18 cellular contexts compared by ENCODE assay signal in genomic region chr10:133453516-133454203, GRCh38. TPM values are rescaled to one million over a fixed set of nuclear protein-coding genes. Genes with fewer than 3 reads are reported as not detected.
DNase-seq lines count a peak whose midpoint lies in the region; ATAC-seq lines count a peak whose summit lies in the region.
"Had no signal": no experiment of that assay in that cellular context is flagged by ENCODE, and none has a peak within 500 bp of the region (broad histone marks: within the 10 kb centered on the region; RNA-seq: fewer than 3 reads in every experiment).

SCART1 (plus strand) TSS chr10:133453945; CDS start chr10:133453998, 53 bp downstream.

- H3K27ac Mint-ChIP-seq in activated T-cell treated with anti-CD3 and anti-CD28 coated beads, Interleukin-2, amount 50 U/mL, for 72 hours = no peak within 1 kb of the TSS
- H3K27ac Mint-ChIP-seq in activated T-cell treated with anti-CD3 and anti-CD28 coated beads, Interleukin-2, amount 50 U/mL, for 24 hours = no peak within 1 kb of the TSS
- H3K27ac Mint-ChIP-seq in stimulated activated naive CD8-positive, alpha-beta T cell treated with anti-CD3 and anti-CD28 coated beads, Interleukin-15, amount 100 ng/mL, for 72 hours = peak within 1 kb of the TSS in 1 of 2 donors; percentile 63
- H3K27ac Mint-ChIP-seq: activated naive CD8-positive, alpha-beta T cell treated with anti-CD3 and anti-CD28 coated beads, Interleukin-2, amount 10 ng/mL, durations not matched to agents 7 days and 5 days had no signal

- no peaks in the 10 kb centered on the region for H3K36me3 ChIP-seq in effector memory CD4-positive, alpha-beta T cell (ENCODE audit: control insufficient read depth, insufficient read depth, low read length)
- H3K36me3 ChIP-seq: breast epithelium had no signal

- H3K9me3 ChIP-seq in effector memory CD4-positive, alpha-beta T cell (ENCODE audit: control insufficient read depth, low read length) = no peaks in the 10 kb centered on the region

- peaks cover 3% of the 10 kb centered on the region in 2 donors for H3K36me3 Mint-ChIP-seq in activated T-cell treated with anti-CD3 and anti-CD28 coated beads, Interleukin-2, amount 50 U/mL, for 72 hours (ENCODE audit: insufficient read depth in 2 of 2)
- H3K36me3 Mint-ChIP-seq in activated T-cell treated with anti-CD3 and anti-CD28 coated beads, Interleukin-2, amount 50 U/mL, for 24 hours (ENCODE audit: low read depth) = peaks cover 3% of the 10 kb centered on the region
- H3K36me3 Mint-ChIP-seq: activated naive CD8-positive, alpha-beta T cell treated with anti-CD3 and anti-CD28 coated beads, Interleukin-2, amount 10 ng/mL, durations not matched to agents 7 days and 5 days had no signal

- no peak within 1 kb of the TSS for H3K27ac ChIP-seq in effector memory CD4-positive, alpha-beta T cell (ENCODE audit: insufficient read depth, low read length, poor library complexity, severe bottlenecking)
- H3K27ac ChIP-seq: breast epithelium, parathyroid adenoma had no signal

- no peak within 1 kb of the TSS for H3K4me3 Mint-ChIP-seq in activated T-cell treated with anti-CD3 and anti-CD28 coated beads, Interleukin-2, amount 50 U/mL, for 72 hours
- H3K4me3 Mint-ChIP-seq in activated T-cell treated with anti-CD3 and anti-CD28 coated beads, Interleukin-2, amount 50 U/mL, for 24 hours = no peak within 1 kb of the TSS
- H3K4me3 Mint-ChIP-seq in stimulated activated naive CD8-positive, alpha-beta T cell treated with anti-CD3 and anti-CD28 coated beads, Interleukin-15, amount 100 ng/mL, for 72 hours = no peak within 1 kb of the TSS
- H3K4me3 Mint-ChIP-seq: activated naive CD8-positive, alpha-beta T cell treated with anti-CD3 and anti-CD28 coated beads, Interleukin-2, amount 10 ng/mL, durations not matched to agents 7 days and 5 days had no signal

- no peaks in the 10 kb centered on the region for H3K4me1 ChIP-seq in effector memory CD4-positive, alpha-beta T cell (ENCODE audit: control insufficient read depth, insufficient read depth, low read length, poor library complexity, severe bottlenecking)
- H3K4me1 ChIP-seq: breast epithelium, Caco-2, parathyroid adenoma had no signal

- no peaks in the 10 kb centered on the region for H3K27me3 Mint-ChIP-seq in activated T-cell treated with anti-CD3 and anti-CD28 coated beads, Interleukin-2, amount 50 U/mL, for 72 hours (ENCODE audit: low read depth)
- no peaks in the 10 kb centered on the region for H3K27me3 Mint-ChIP-seq in activated T-cell treated with anti-CD3 and anti-CD28 coated beads, Interleukin-2, amount 50 U/mL, for 24 hours
- no peaks in the 10 kb centered on the region for H3K27me3 Mint-ChIP-seq in stimulated activated naive CD8-positive, alpha-beta T cell treated with anti-CD3 and anti-CD28 coated beads, Interleukin-15, amount 100 ng/mL, for 72 hours

- no peak within 1 kb of the TSS for H3K4me3 ChIP-seq in effector memory CD4-positive, alpha-beta T cell (ENCODE audit: insufficient read depth, low read depth, low read length, poor library complexity, severe bottlenecking)
- H3K4me3 ChIP-seq: breast epithelium, smooth muscle cell had no signal

- no peaks in the 10 kb centered on the region for H3K4me1 Mint-ChIP-seq in activated T-cell treated with anti-CD3 and anti-CD28 coated beads, Interleukin-2, amount 50 U/mL, for 72 hours (ENCODE audit: low read depth)
- H3K4me1 Mint-ChIP-seq in activated T-cell treated with anti-CD3 and anti-CD28 coated beads, Interleukin-2, amount 50 U/mL, for 24 hours (ENCODE audit: low read depth) = no peaks in the 10 kb centered on the region
- no peaks in the 10 kb centered on the region for H3K4me1 Mint-ChIP-seq in stimulated activated naive CD8-positive, alpha-beta T cell treated with anti-CD3 and anti-CD28 coated beads, Interleukin-15, amount 100 ng/mL, for 72 hours
- H3K4me1 Mint-ChIP-seq: activated naive CD8-positive, alpha-beta T cell treated with anti-CD3 and anti-CD28 coated beads, Interleukin-2, amount 10 ng/mL, durations not matched to agents 7 days and 5 days had no signal

- no peaks in the 10 kb centered on the region for H3K27me3 ChIP-seq in effector memory CD4-positive, alpha-beta T cell (replicated peaks; ENCODE audit: control insufficient read depth, insufficient read depth, low read length, poor library complexity, severe bottlenecking)
- H3K27me3 ChIP-seq: breast epithelium had no signal

- peak; percentile 27 to 74 for ATAC-seq in activated T-cell treated with anti-CD3 and anti-CD28 coated beads, Interleukin-2, amount 50 U/mL, for 72 hours (replicated peaks in 1 of 2)
- peak; percentile 19 for ATAC-seq in stimulated activated naive CD8-positive, alpha-beta T cell treated with anti-CD3 and anti-CD28 coated beads, Interleukin-15, amount 100 ng/mL, for 72 hours
- ATAC-seq: PC-3 had no signal

- peaks cover 4 to 6% of the 10 kb centered on the region in 2 donors for H3K9me3 Mint-ChIP-seq in activated T-cell treated with anti-CD3 and anti-CD28 coated beads, Interleukin-2, amount 50 U/mL, for 72 hours
- H3K9me3 Mint-ChIP-seq in activated T-cell treated with anti-CD3 and anti-CD28 coated beads, Interleukin-2, amount 50 U/mL, for 24 hours = peaks cover 9% of the 10 kb centered on the region
- peaks cover 6 to 11% of the 10 kb centered on the region in 2 donors for H3K9me3 Mint-ChIP-seq in stimulated activated naive CD8-positive, alpha-beta T cell treated with anti-CD3 and anti-CD28 coated beads, Interleukin-15, amount 100 ng/mL, for 72 hours

- no peak for DNase-seq in activated T-cell treated with anti-CD3 and anti-CD28 coated beads, Interleukin-2, amount 50 U/mL, for 72 hours
- no peak for DNase-seq in activated T-cell treated with anti-CD3 and anti-CD28 coated beads, Interleukin-2, amount 50 U/mL, for 24 hours
- DNase-seq in NCI-H1436 treated with DMSO at 0.1 percent for 48 hours (lab: John Stamatoyannopoulos, UW) (peak; percentile 49), RKO (ENCODE audit: low spot score) (no peak), iPS-NIHi7 (ENCODE audit: extremely low spot score) (no peak), HT-29 (ENCODE audit: low spot score) (no peak)
- peak in 2 of 3 donors; percentile 26 to 64 for DNase-seq in effector memory CD4-positive, alpha-beta T cell
- DNase-seq in stimulated activated naive CD8-positive, alpha-beta T cell treated with anti-CD3 and anti-CD28 coated beads, Interleukin-15, amount 100 ng/mL, for 72 hours = no peak
- DNase-seq: activated naive CD8-positive, alpha-beta T cell treated with anti-CD3 and anti-CD28 coated beads, Interleukin-2, amount 10 ng/mL, durations not matched to agents 7 days and 5 days; Caco-2; effector CD8-positive, alpha-beta T cell; kidney glomerular epithelial cell; NCI-H187; PC-3; SK-N-SH had no signal

RNA-seq across cellular contexts. Expression of gene SCART1, which starts in this region (rescaled TPM):
- 1 to 10 TPM; 3.3 to 3.9 TPM for total RNA-seq in activated T-cell treated with anti-CD3 and anti-CD28 coated beads, Interleukin-2, amount 50 U/mL, for 72 hours
- 0.68 and 2.2 TPM in 2 replicates for total RNA-seq in HT-29 (2014; rRNA removed; shearing (Covaris generic))

Comparison
In these comparisons a context has a peak if more than half of its experiments do, and no peak if none do; other contexts are left out.
1. DNase-seq: peak in NCI-H1436 treated with DMSO at 0.1 percent for 48 hours (single experiment) and effector memory CD4-positive, alpha-beta T cell (2 of 3); none in activated T-cell treated with anti-CD3 and anti-CD28 coated beads, Interleukin-2, amount 50 U/mL, for 72 hours (0 of 2), activated T-cell treated with anti-CD3 and anti-CD28 coated beads, Interleukin-2, amount 50 U/mL, for 24 hours (single experiment), stimulated activated naive CD8-positive, alpha-beta T cell treated with anti-CD3 and anti-CD28 coated beads, Interleukin-15, amount 100 ng/mL, for 72 hours (0 of 2), RKO (single experiment), iPS-NIHi7 (single experiment) and HT-29 (single experiment).